Comparison of ENCODE assay signal across 1 cellular context in the genomic region with DNA sequence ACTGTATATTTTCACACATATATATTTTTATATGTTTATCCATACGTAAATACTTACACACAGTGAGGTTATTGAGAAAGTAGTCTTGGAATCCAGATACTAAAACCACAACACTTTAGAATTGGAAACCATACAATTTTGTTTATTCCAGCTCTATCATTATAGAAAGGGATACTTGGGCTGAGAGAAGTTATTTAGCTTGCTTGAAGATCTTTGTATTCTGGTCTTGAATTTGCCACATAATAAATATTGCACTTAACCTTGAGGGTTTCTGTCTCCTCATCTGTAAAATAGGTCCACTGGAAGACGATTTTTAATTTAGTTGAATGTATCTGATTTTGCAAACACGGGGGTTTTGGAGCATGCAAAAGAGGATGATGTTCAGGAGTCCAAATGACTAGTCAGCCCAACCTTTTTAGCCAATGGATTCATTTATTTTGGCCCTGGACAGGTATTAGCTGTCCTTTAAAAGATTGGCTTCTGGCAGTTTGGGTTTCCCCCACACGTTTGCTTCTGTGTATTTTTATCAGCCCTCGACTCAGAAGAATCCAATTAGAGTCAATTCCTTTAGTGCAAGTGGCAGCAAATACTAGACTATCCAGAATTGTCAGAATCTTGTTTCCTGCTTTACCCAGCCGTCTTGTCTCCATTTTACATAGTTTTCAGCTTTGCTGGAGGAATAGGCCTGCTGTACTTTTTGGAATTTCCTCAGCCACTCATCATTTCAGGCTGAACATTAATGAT.
TF ChIP-seq lines count a peak whose summit lies in the region.

No MANE protein-coding gene starts in this region.

TF ChIP-seq in GM23338, 12 proteins besides CTCF, POLR2A, EP300 and RAD21 (continued from another document):
- no peak for TF ChIP-seq CREB1 (CRISPR knock-in tag; IDR thresholded peaks at IDR 0.05; ENCODE audit: low read depth)
